36 cellular contexts compared by ENCODE assay signal in the genomic region with DNA sequence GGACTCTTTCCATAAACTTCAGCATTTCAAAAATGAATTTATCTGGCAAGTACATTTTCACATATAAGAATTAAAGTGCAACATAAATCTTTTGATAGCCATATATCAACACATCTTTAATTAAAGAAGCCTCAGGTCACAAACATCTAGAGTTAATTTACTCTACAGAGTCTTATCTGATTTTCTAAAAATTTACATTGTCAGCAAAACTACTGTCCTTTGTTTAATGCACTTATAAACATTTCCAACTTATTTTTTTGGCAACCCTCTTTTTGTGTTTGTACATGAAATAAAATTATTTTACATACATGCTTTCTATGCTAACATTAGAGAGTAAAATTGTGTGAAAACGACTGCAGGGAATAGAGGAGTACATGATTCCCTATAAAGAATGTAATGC.
"Had no signal": no experiment of that assay in that cellular context is flagged by ENCODE, and none has a peak within 500 bp of the region (broad histone marks: within the 10 kb centered on the region; RNA-seq: fewer than 3 reads in every experiment).

No MANE protein-coding gene starts in this region.

- H3K9me3 ChIP-seq: ascending aorta had no signal

- H3K36me3 ChIP-seq: ascending aorta, cardiac muscle cell had no signal

- H3K27me3 ChIP-seq: ascending aorta, cardiac muscle cell had no signal

- ATAC-seq: activated CD8-positive, alpha-beta memory T cell treated with anti-CD3 and anti-CD28 coated beads, Interleukin-2, amount 10 ng/mL, durations not matched to agents 7 days and 5 days; activated CD8-positive, alpha-beta T cell treated with anti-CD3 and anti-CD28 coated beads, Interleukin-2, amount 10 ng/mL, durations not matched to agents 7 days and 5 days; activated naive CD8-positive, alpha-beta T cell treated with anti-CD3 and anti-CD28 coated beads, Interleukin-2, amount 50 U/mL, for 24 hours had no signal

- H3K27me3 Mint-ChIP-seq: activated B cell treated with CpG ODN at 0.5 μM for 24 hours; activated CD4-positive, alpha-beta memory T cell treated with anti-CD3 and anti-CD28 coated beads, Interleukin-2, amount 10 ng/mL, durations not matched to agents 7 days and 5 days; activated CD4-positive, alpha-beta T cell treated with anti-CD3 and anti-CD28 coated beads, Interleukin-2, amount 10 ng/mL, durations not matched to agents 7 days and 5 days; activated CD8-positive, alpha-beta memory T cell treated with anti-CD3 and anti-CD28 coated beads, Interleukin-2, amount 10 ng/mL, durations not matched to agents 7 days and 5 days; activated naive CD4-positive, alpha-beta T cell treated with anti-CD3 and anti-CD28 coated beads, Interleukin-2, amount 10 ng/mL, durations not matched to agents 7 days and 5 days; activated naive CD4-positive, alpha-beta T cell treated with anti-CD3 and anti-CD28 coated beads, Interleukin-2, amount 50 U/mL, for 24 hours; activated naive CD8-positive, alpha-beta T cell; activated naive CD8-positive, alpha-beta T cell treated with anti-CD3 and anti-CD28 coated beads, Interleukin-2, amount 10 ng/mL, durations not matched to agents 7 days and 5 days; activated naive CD8-positive, alpha-beta T cell treated with anti-CD3 and anti-CD28 coated beads, Interleukin-2, amount 50 U/mL, for 24 hours; activated T-cell treated with anti-CD3 and anti-CD28 coated beads, Interleukin-2, amount 50 U/mL, for 24 hours; brain; central memory CD8-positive, alpha-beta T cell had no signal

- H3K4me1 Mint-ChIP-seq: activated B cell treated with CpG ODN at 0.5 μM for 24 hours; activated CD4-positive, alpha-beta memory T cell treated with anti-CD3 and anti-CD28 coated beads, Interleukin-2, amount 10 ng/mL, durations not matched to agents 7 days and 5 days; activated CD4-positive, alpha-beta T cell treated with anti-CD3 and anti-CD28 coated beads, Interleukin-2, amount 10 ng/mL, durations not matched to agents 7 days and 5 days; activated CD8-positive, alpha-beta memory T cell treated with anti-CD3 and anti-CD28 coated beads, Interleukin-2, amount 10 ng/mL, durations not matched to agents 7 days and 5 days; activated naive CD4-positive, alpha-beta T cell treated with anti-CD3 and anti-CD28 coated beads, Interleukin-2, amount 10 ng/mL, durations not matched to agents 7 days and 5 days; activated naive CD4-positive, alpha-beta T cell treated with anti-CD3 and anti-CD28 coated beads, Interleukin-2, amount 50 U/mL, for 24 hours; activated naive CD8-positive, alpha-beta T cell treated with anti-CD3 and anti-CD28 coated beads, Interleukin-2, amount 10 ng/mL, durations not matched to agents 7 days and 5 days; activated naive CD8-positive, alpha-beta T cell treated with anti-CD3 and anti-CD28 coated beads, Interleukin-2, amount 50 U/mL, for 24 hours; brain; central memory CD8-positive, alpha-beta T cell had no signal

- DNase-seq: activated B cell treated with CpG ODN at 0.5 μM for 24 hours; activated CD4-positive, alpha-beta memory T cell treated with anti-CD3 and anti-CD28 coated beads, Interleukin-2, amount 10 ng/mL, durations not matched to agents 7 days and 5 days; activated CD4-positive, alpha-beta T cell treated with anti-CD3 and anti-CD28 coated beads for 4 hours; activated CD4-positive, alpha-beta T cell treated with anti-CD3 and anti-CD28 coated beads, Interleukin-2, amount 10 ng/mL, durations not matched to agents 7 days and 5 days; activated CD4-positive, alpha-beta T cell treated with anti-CD3 and anti-CD28 coated beads, Interleukin-2, amount 50 U/mL, for 48 hours; activated CD4-positive, CD25-positive, alpha-beta regulatory T cell treated with anti-CD3 and anti-CD28 coated beads, Interleukin-2, amount 50 U/mL, for 72 hours; activated CD8-positive, alpha-beta memory T cell treated with anti-CD3 and anti-CD28 coated beads for 24 hours; activated CD8-positive, alpha-beta memory T cell treated with anti-CD3 and anti-CD28 coated beads, Interleukin-2, amount 10 ng/mL, durations not matched to agents 7 days and 5 days; activated CD8-positive, alpha-beta memory T cell treated with anti-CD3 and anti-CD28 coated beads, Interleukin-2, amount 50 U/mL, for 48 hours; activated CD8-positive, alpha-beta T cell treated with anti-CD3 and anti-CD28 coated beads, Interleukin-2, amount 10 ng/mL, durations not matched to agents 7 days and 5 days; activated effector memory CD4-positive, alpha-beta T cell treated with Interleukin-2 at 50 U/mL for 16 hours; activated gamma-delta T cell; activated naive CD4-positive, alpha-beta T cell treated with anti-CD3 and anti-CD28 coated beads, Interleukin-2, amount 10 ng/mL, durations not matched to agents 7 days and 5 days; activated naive CD4-positive, alpha-beta T cell treated with Interleukin-2 at 50 U/mL for 16 hours; activated naive CD8-positive, alpha-beta T cell treated with anti-CD3 and anti-CD28 coated beads, Interleukin-2, amount 10 ng/mL, durations not matched to agents 7 days and 5 days; activated naive CD8-positive, alpha-beta T cell treated with anti-CD3 and anti-CD28 coated beads, Interleukin-2, amount 50 U/mL, for 24 hours; activated T-cell treated with anti-CD3 and anti-CD28 coated beads, Interleukin-2, amount 50 U/mL, for 24 hours; activated T-cell treated with anti-CD3 and anti-CD28 coated beads, Interleukin-2, amount 50 U/mL, for 48 hours; amygdala; anterior cingulate cortex; caudate nucleus; cerebellar nuclear complex; T-helper 2 cell; T-helper 9 cell had no signal

- FAIRE-seq: bronchial epithelial cell, TTC549 had no signal

- H3K36me3 Mint-ChIP-seq: activated CD8-positive, alpha-beta memory T cell treated with anti-CD3 and anti-CD28 coated beads, Interleukin-2, amount 10 ng/mL, durations not matched to agents 7 days and 5 days; activated naive CD4-positive, alpha-beta T cell treated with anti-CD3 and anti-CD28 coated beads, Interleukin-2, amount 10 ng/mL, durations not matched to agents 7 days and 5 days; activated naive CD4-positive, alpha-beta T cell treated with anti-CD3 and anti-CD28 coated beads, Interleukin-2, amount 50 U/mL, for 24 hours; activated naive CD8-positive, alpha-beta T cell; activated naive CD8-positive, alpha-beta T cell treated with anti-CD3 and anti-CD28 coated beads, Interleukin-2, amount 10 ng/mL, durations not matched to agents 7 days and 5 days; brain had no signal

- H3K4me3 ChIP-seq: ascending aorta, cardiac muscle cell had no signal

- H3K27ac Mint-ChIP-seq: activated B cell treated with CpG ODN at 0.5 μM for 24 hours; activated CD4-positive, alpha-beta memory T cell treated with anti-CD3 and anti-CD28 coated beads, Interleukin-2, amount 10 ng/mL, durations not matched to agents 7 days and 5 days; activated CD4-positive, alpha-beta T cell treated with anti-CD3 and anti-CD28 coated beads, Interleukin-2, amount 10 ng/mL, durations not matched to agents 7 days and 5 days; activated CD8-positive, alpha-beta memory T cell treated with anti-CD3 and anti-CD28 coated beads, Interleukin-2, amount 10 ng/mL, durations not matched to agents 7 days and 5 days; activated CD8-positive, alpha-beta T cell treated with anti-CD3 and anti-CD28 coated beads, Interleukin-2, amount 10 ng/mL, durations not matched to agents 7 days and 5 days; activated naive CD4-positive, alpha-beta T cell treated with anti-CD3 and anti-CD28 coated beads, Interleukin-2, amount 10 ng/mL, durations not matched to agents 7 days and 5 days; activated naive CD4-positive, alpha-beta T cell treated with anti-CD3 and anti-CD28 coated beads, Interleukin-2, amount 50 U/mL, for 24 hours; activated naive CD8-positive, alpha-beta T cell; activated naive CD8-positive, alpha-beta T cell treated with anti-CD3 and anti-CD28 coated beads, Interleukin-2, amount 10 ng/mL, durations not matched to agents 7 days and 5 days; activated naive CD8-positive, alpha-beta T cell treated with anti-CD3 and anti-CD28 coated beads, Interleukin-2, amount 50 U/mL, for 24 hours; activated T-cell treated with anti-CD3 and anti-CD28 coated beads, Interleukin-2, amount 50 U/mL, for 24 hours; activated T-helper 2 cell treated with anti-CD3 and anti-CD28 coated beads, Interferon-gamma antibody, Interleukin-2, Interleukin-4, amounts not matched to agents 10 μg/mL and 5 μg/mL and 100 μg/mL, durations not matched to agents 14 hours and 24 hours and 36 hours; brain; T-helper 1 cell treated with Interleukin-12 subunit alpha and Interleukin-12 subunit beta and Interleukin-4 antibody, amounts not matched to agents 30 μg/mL and 1 μg/mL, for 36 hours; T-helper 2 cell treated with Interferon-gamma antibody and Interleukin-4, amounts not matched to agents 5 μg/mL and 100 μg/mL, for 36 hours had no signal

- H3K27ac ChIP-seq: ascending aorta, cardiac muscle cell, VCaP had no signal

- H3K9me3 Mint-ChIP-seq: activated naive CD4-positive, alpha-beta T cell treated with anti-CD3 and anti-CD28 coated beads, Interleukin-2, amount 10 ng/mL, durations not matched to agents 7 days and 5 days; activated naive CD4-positive, alpha-beta T cell treated with anti-CD3 and anti-CD28 coated beads, Interleukin-2, amount 50 U/mL, for 24 hours; activated naive CD8-positive, alpha-beta T cell treated with anti-CD3 and anti-CD28 coated beads, Interleukin-2, amount 10 ng/mL, durations not matched to agents 7 days and 5 days; activated naive CD8-positive, alpha-beta T cell treated with anti-CD3 and anti-CD28 coated beads, Interleukin-2, amount 50 U/mL, for 24 hours; activated T-cell treated with anti-CD3 and anti-CD28 coated beads, Interleukin-2, amount 50 U/mL, for 24 hours; activated T-helper 2 cell treated with anti-CD3 and anti-CD28 coated beads, Interferon-gamma antibody, Interleukin-2, Interleukin-4, amounts not matched to agents 10 μg/mL and 5 μg/mL and 100 μg/mL, durations not matched to agents 14 hours and 24 hours and 36 hours had no signal

- H3K4me3 Mint-ChIP-seq: activated B cell treated with CpG ODN at 0.5 μM for 24 hours; activated CD4-positive, alpha-beta memory T cell treated with anti-CD3 and anti-CD28 coated beads, Interleukin-2, amount 10 ng/mL, durations not matched to agents 7 days and 5 days; activated CD4-positive, alpha-beta T cell treated with anti-CD3 and anti-CD28 coated beads, Interleukin-2, amount 10 ng/mL, durations not matched to agents 7 days and 5 days; activated CD8-positive, alpha-beta memory T cell treated with anti-CD3 and anti-CD28 coated beads, Interleukin-2, amount 10 ng/mL, durations not matched to agents 7 days and 5 days; activated CD8-positive, alpha-beta T cell treated with anti-CD3 and anti-CD28 coated beads, Interleukin-2, amount 10 ng/mL, durations not matched to agents 7 days and 5 days; activated naive CD4-positive, alpha-beta T cell treated with anti-CD3 and anti-CD28 coated beads, Interleukin-2, amount 10 ng/mL, durations not matched to agents 7 days and 5 days; activated naive CD4-positive, alpha-beta T cell treated with anti-CD3 and anti-CD28 coated beads, Interleukin-2, amount 50 U/mL, for 24 hours; activated naive CD8-positive, alpha-beta T cell; activated naive CD8-positive, alpha-beta T cell treated with anti-CD3 and anti-CD28 coated beads, Interleukin-2, amount 10 ng/mL, durations not matched to agents 7 days and 5 days; activated naive CD8-positive, alpha-beta T cell treated with anti-CD3 and anti-CD28 coated beads, Interleukin-2, amount 50 U/mL, for 24 hours; activated T-cell treated with anti-CD3 and anti-CD28 coated beads, Interleukin-2, amount 50 U/mL, for 24 hours; brain; central memory CD8-positive, alpha-beta T cell; T-helper 1 cell treated with Interleukin-12 subunit alpha and Interleukin-12 subunit beta and Interleukin-4 antibody, amounts not matched to agents 30 μg/mL and 1 μg/mL, for 36 hours; T-helper 2 cell treated with Interferon-gamma antibody and Interleukin-4, amounts not matched to agents 5 μg/mL and 100 μg/mL, for 36 hours had no signal

- H3K4me1 ChIP-seq: ascending aorta had no signal
